Comparison of ENCODE assay signal across 1 cellular context in the genomic region with DNA sequence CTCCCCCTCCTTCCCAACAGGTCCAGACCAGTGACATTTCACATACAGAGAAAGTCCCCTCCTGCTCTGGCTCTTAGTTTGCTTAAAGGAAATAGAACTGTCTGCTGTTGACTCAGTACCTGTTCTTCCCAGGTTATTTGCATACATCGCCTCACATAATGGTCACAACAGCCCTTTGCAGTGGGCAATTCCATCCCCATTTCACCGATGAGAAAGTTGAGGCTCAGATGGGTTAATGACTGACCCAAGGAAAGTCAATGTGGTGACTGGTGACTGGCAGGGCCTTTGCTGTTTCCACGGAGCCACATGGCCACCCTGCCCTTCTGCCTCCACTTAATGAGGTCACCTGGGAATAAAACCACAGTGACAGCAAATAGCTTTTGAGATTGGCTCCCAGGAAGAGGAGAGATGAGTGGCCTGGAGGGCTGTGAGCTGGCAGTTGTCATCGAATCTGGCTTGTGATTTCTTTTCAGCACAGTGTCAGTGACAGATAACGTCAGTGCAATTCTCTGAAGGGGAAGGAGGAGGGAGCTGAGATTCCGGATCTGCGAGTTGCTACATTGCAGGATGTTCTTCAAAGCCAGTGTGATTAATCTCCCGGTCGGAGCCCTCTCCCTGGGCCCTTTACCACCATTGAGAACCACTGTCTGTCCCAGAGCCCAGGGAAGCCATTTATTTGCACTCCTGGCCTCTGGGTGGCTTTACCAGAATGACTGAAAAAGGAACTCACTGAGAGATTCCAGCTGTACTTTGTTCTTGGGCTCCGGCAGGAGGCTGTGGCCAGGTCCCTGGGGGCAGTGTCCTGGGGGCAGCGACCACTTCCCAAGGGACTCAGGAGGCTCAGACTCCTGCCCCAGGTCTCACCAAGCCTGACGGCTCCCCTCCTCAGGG.
TF ChIP-seq lines count a peak whose summit lies in the region.

No MANE protein-coding gene starts in this region.

TF ChIP-seq in K562, 482 proteins besides CTCF, POLR2A, EP300 and RAD21 (continued from another document):
- TF ChIP-seq, protein P1, sequence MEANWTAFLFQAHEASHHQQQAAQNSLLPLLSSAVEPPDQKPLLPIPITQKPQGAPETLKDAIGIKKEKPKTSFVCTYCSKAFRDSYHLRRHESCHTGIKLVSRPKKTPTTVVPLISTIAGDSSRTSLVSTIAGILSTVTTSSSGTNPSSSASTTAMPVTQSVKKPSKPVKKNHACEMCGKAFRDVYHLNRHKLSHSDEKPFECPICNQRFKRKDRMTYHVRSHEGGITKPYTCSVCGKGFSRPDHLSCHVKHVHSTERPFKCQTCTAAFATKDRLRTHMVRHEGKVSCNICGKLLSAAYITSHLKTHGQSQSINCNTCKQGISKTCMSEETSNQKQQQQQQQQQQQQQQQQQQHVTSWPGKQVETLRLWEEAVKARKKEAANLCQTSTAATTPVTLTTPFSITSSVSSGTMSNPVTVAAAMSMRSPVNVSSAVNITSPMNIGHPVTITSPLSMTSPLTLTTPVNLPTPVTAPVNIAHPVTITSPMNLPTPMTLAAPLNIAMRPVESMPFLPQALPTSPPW (CRISPR knock-in tag; IDR thresholded peaks at IDR 0.05), result peak; percentile 44
- no peak for TF ChIP-seq NCOA1 (IDR thresholded peaks at IDR 0.05; ENCODE audit: low read depth)
- no peak for TF ChIP-seq MAFF (IDR thresholded peaks at IDR 0.05; ENCODE audit: low read length)
